In genomic region chr3:119810018-119810435, GRCh38 we compare ENCODE assay signal across 8 cellular contexts. TPM values are rescaled to one million over a fixed set of nuclear protein-coding genes. Genes with fewer than 3 reads are reported as not detected.
DNase-seq lines count a peak whose midpoint lies in the region; ATAC-seq and TF ChIP-seq lines count a peak whose summit lies in the region.

No MANE protein-coding gene starts in this region.

- H3K27me3 ChIP-seq in HUES64 (ENCODE audit: insufficient read depth, low read length), result no peaks in the 10 kb centered on the region

- peak; percentile 77 for ATAC-seq in GM21360 (IDR thresholded peaks at IDR 0.05; ENCODE audit: unreplicated experiment)
- peak; percentile 59 for ATAC-seq in sciatic nerve

- no peaks in the 10 kb centered on the region for H3K36me3 ChIP-seq in HUES64 (ENCODE audit: insufficient read depth, low read length)

- H3K9ac ChIP-seq in HUES64 (ENCODE audit: low read depth, low read length), result no peak overlapping the region

- 97% methylated on average over 33 of the region's 33 CpGs for WGBS in HUES64

- in situ Hi-C loops in KBM-7 (cut with MboI; ENCODE audit: low pct_unique_long_range_greater_than_20kb, low sequenced_read_pairs), result no loop called here

- intact Hi-C loops in sciatic nerve (cut with DNase I), result no loop called here

- H3K4me1 ChIP-seq in HUES64 (ENCODE audit: insufficient read depth, low read length), result no peaks in the 10 kb centered on the region

- TF ChIP-seq CTCF in fibroblast of villous mesenchyme (IDR thresholded peaks at IDR 0.05; ENCODE audit: insufficient read depth, low read depth, low read length), result peak; percentile 27

- no peak overlapping the region for H3K27ac ChIP-seq in HUES64 (ENCODE audit: low read depth, low read length)

- H3K4me3 ChIP-seq in HUES64 (ENCODE audit: low read length), result peak overlapping the region; percentile 31
- H3K4me3 ChIP-seq in fibroblast of villous mesenchyme (ENCODE audit: low read depth, low read length), result peak overlapping the region; percentile 46

- DNase-seq in DMS53 treated with DMSO at 0.1 percent for 48 hours (lab: John Stamatoyannopoulos, UW; ENCODE audit: unreplicated experiment) (peak; percentile 7), activated T-cell treated with anti-CD3 and anti-CD28 coated beads for 4 hours (peak; percentile 56), fibroblast of villous mesenchyme (ENCODE audit: low read depth) (peak; percentile 9), sciatic nerve (ENCODE audit: low spot score) (no peak), NCI-H748 treated with DMSO at 0.1 percent for 48 hours (lab: John Stamatoyannopoulos, UW) (no peak), KBM-7 (no peak)

- H3K9me3 ChIP-seq in HUES64 (ENCODE audit: insufficient read depth, low read depth, low read length), result no peaks in the 10 kb centered on the region

RNA-seq across cellular contexts. Expression of gene NR1I2, which starts 28.1 kb away (rescaled TPM):
- polyA plus RNA-seq in HUES64 (2013, experiment 1 of 2), result not detected
- not detected for polyA plus RNA-seq in HUES64 (2013, experiment 2 of 2)
- total RNA-seq in fibroblast of villous mesenchyme (under 0.01 TPM in 2 replicates), sciatic nerve (not detected)

Comparison
In these comparisons a context has a peak if more than half of its experiments do, and no peak if none do; other contexts are left out.
1. DNase-seq: peak in DMS53 treated with DMSO at 0.1 percent for 48 hours (single experiment), activated T-cell treated with anti-CD3 and anti-CD28 coated beads for 4 hours (single experiment) and fibroblast of villous mesenchyme (single experiment); none in sciatic nerve (single experiment), NCI-H748 treated with DMSO at 0.1 percent for 48 hours (single experiment) and KBM-7 (single experiment).